In the genomic region with DNA sequence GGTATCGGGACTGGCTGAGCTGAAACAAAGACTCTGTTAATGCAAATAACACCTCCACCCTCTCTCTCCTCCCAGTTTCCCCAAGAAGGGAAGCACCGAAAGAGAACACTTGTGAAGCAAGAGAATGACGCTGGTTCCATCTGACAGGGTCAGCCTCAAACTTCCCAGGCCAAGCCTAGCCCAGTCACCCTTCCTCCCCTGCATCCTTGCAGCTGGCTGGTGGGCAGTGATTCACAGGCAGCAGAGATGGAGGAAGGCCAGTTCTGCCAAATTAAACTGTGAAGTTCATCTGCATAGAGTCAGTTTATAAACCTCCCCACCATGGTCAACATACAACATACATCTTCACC, we compare ENCODE assay signal across 18 cellular contexts. TPM values are rescaled to one million over a fixed set of nuclear protein-coding genes. Genes with fewer than 3 reads are reported as not detected.
A peak's percentile ranks its signal among the peaks of the same experiment; 100 is the strongest.
DNase-seq lines count a peak whose midpoint lies in the region; ATAC-seq and TF ChIP-seq lines count a peak whose summit lies in the region.
"Had no signal": no experiment of that assay in that cellular context is flagged by ENCODE, and none has a peak within 500 bp of the region (broad histone marks: within the 10 kb centered on the region; RNA-seq: fewer than 3 reads in every experiment).

No MANE protein-coding gene starts in this region.

- TF ChIP-seq CTCF in fibroblast of pulmonary artery (IDR thresholded peaks at IDR 0.05; ENCODE audit: low read length, missing control alignments) (no peak), tibial nerve (IDR thresholded peaks at IDR 0.05) (no peak), OCI-LY7 (conservative IDR thresholded peaks at IDR 0.05; ENCODE audit: low read length) (no peak)

- intact Hi-C loops in Right ventricle myocardium inferior (cut with DNase I) = no loop called here
- intact Hi-C loops in cardiac septum (cut with DNase I) = no loop called here
- intact Hi-C loops in OCI-LY7 (cut with micrococcal nuclease; ENCODE audit: unreplicated experiment) = no loop called here

- H3K79me2 ChIP-seq in OCI-LY7 (ENCODE audit: insufficient read depth, low read depth, low read length) = no peaks in the 10 kb centered on the region

- POLR2A ChIA-PET in OCI-LY7 (lab: Charles Lee) = no interaction called here

- no peaks in the 10 kb centered on the region for H3K9me2 ChIP-seq in OCI-LY7 (ENCODE audit: insufficient read depth, low read length)

- H3K27ac ChIP-seq in tibial nerve (peak overlapping the region; percentile 28 to 85 (median 78)), OCI-LY7 (ENCODE audit: low read depth, low read length, poor library complexity, severe bottlenecking) (no peak overlapping the region)
- H3K27ac ChIP-seq: C4-2B had no signal

- BruUV-seq in OCI-LY7 (replicated peaks; lab: Mats Ljungman, UMichigan) = no TSS peak

- no peak overlapping the region for H3K4me2 ChIP-seq in OCI-LY7 (ENCODE audit: low read length)

- H3K27me3 ChIP-seq in tibial nerve = no peaks in the 10 kb centered on the region

- 29 to 44% methylated on average over 3 of the region's 3 CpGs for WGBS in tibial nerve, 2 donors

- H3K4me3 ChIP-seq in fibroblast of pulmonary artery (replicated peaks; ENCODE audit: low read depth, low read length) (no peak overlapping the region), tibial nerve (no peak overlapping the region), OCI-LY7 (ENCODE audit: low read depth, low read length, poor library complexity, severe bottlenecking) (no peak overlapping the region)

- peak; percentile 78 for ATAC-seq in Right ventricle myocardium inferior

- no peaks in the 10 kb centered on the region for H4K20me1 ChIP-seq in OCI-LY7 (ENCODE audit: insufficient read depth, low read length)

- H3K36me3 ChIP-seq in tibial nerve = no peaks in the 10 kb centered on the region
- H3K36me3 ChIP-seq in OCI-LY7 (ENCODE audit: insufficient read depth, low read length) = no peaks in the 10 kb centered on the region

- no peaks in the 10 kb centered on the region for H3K9me3 ChIP-seq in tibial nerve
- no peaks in the 10 kb centered on the region for H3K9me3 ChIP-seq in OCI-LY7 (ENCODE audit: low read length)

- in situ Hi-C loops in KBM-7 (cut with MboI; ENCODE audit: low pct_unique_long_range_greater_than_20kb, low sequenced_read_pairs) = no loop called here

- DNase-seq in Right ventricle myocardium inferior (ENCODE audit: missing footprints) = peak; percentile 79
- no peak for DNase-seq in cardiac septum (ENCODE audit: low spot score)
- DNase-seq in fibroblast of pulmonary artery (ENCODE audit: low read depth) = peak; percentile 64
- DNase-seq in midbrain (lab: John Stamatoyannopoulos, UW) = peak; percentile 20
- DNase-seq in tibial nerve (ENCODE audit: low spot score in 2 of 2) = peak in 1 of 2 donors; percentile 34
- DNase-seq in GM19238 (ENCODE audit: insufficient read length, low spot score) = no peak
- DNase-seq in KBM-7 = no peak
- DNase-seq in OCI-LY7 (ENCODE audit: low spot score) = no peak
- DNase-seq: 8988T; activated CD4-positive, alpha-beta T cell treated with anti-CD3 and anti-CD28 coated beads, Interleukin-2, amount 10 ng/mL, durations not matched to agents 7 days and 5 days; activated naive CD8-positive, alpha-beta T cell treated with anti-CD3 and anti-CD28 coated beads for 36 hours; activated T-cell treated with anti-CD3 and anti-CD28 coated beads, Interleukin-2, amount 50 U/mL, for 1 hour; KG1; mesenchymal stem cell; NCI-H1417 treated with DMSO at 0.1 percent for 48 hours; NCI-H345 had no signal

- peak; percentile 31 to 62 for TF ChIP-seq EP300 in tibial nerve (IDR thresholded peaks at IDR 0.05)

- H2AFZ ChIP-seq in OCI-LY7 (ENCODE audit: low read length) = no peak overlapping the region

- no peak for TF ChIP-seq POLR2A in tibial nerve (IDR thresholded peaks at IDR 0.05)

- CTCF ChIA-PET in OCI-LY7 (lab: Charles Lee; ENCODE audit: unreplicated experiment) = no interaction called here

- peaks cover 0 to 47% (median 27%) of the 10 kb centered on the region in 4 donors for H3K4me1 ChIP-seq in tibial nerve
- no peaks in the 10 kb centered on the region for H3K4me1 ChIP-seq in OCI-LY7 (ENCODE audit: insufficient read depth, low read length, poor library complexity, severe bottlenecking)

RNA-seq across cellular contexts. Expression of gene LRRC74A, which starts 2.8 kb away (rescaled TPM):
- total RNA-seq in Right ventricle myocardium inferior (not detected), cardiac septum (not detected), tibial nerve (not detected), OCI-LY7 (2022) (not detected in 2 replicates)
- total RNA-seq in OCI-LY7 (2014; rRNA removed; shearing (Covaris generic)) = not detected in 2 replicates
- total RNA-seq: activated CD4-positive, alpha-beta T cell treated with anti-CD3 and anti-CD28 coated beads, Interleukin-2, amount 10 ng/mL, durations not matched to agents 7 days and 5 days; activated naive CD8-positive, alpha-beta T cell treated with anti-CD3 and anti-CD28 coated beads for 36 hours; cerebellum had no signal

RNA-seq across cellular contexts. Expression of gene ANGEL1, which starts 16.3 kb away (rescaled TPM):
- total RNA-seq in Right ventricle myocardium inferior (10.5 TPM), cardiac septum (12.4 TPM), tibial nerve (10 to 100 TPM; 21.6 to 27.7 (median 26.1) TPM), OCI-LY7 (2022) (33.7 and 36.4 TPM in 2 replicates)
- total RNA-seq in OCI-LY7 (2014; rRNA removed; shearing (Covaris generic)) = 16.1 and 17.6 TPM in 2 replicates

Comparison
In these comparisons a context has a peak if more than half of its experiments do, and no peak if none do; other contexts are left out.
1. DNase-seq: peak in Right ventricle myocardium inferior (single experiment), fibroblast of pulmonary artery (single experiment) and midbrain (single experiment); none in cardiac septum (single experiment), GM19238 (single experiment), KBM-7 (single experiment) and OCI-LY7 (single experiment).